In genomic region chr3:50243552-50243895, GRCh38 we compare ENCODE assay signal across 9 cellular contexts. TPM values are rescaled to one million over a fixed set of nuclear protein-coding genes. Genes with fewer than 3 reads are reported as not detected.
A peak's percentile ranks its signal among the peaks of the same experiment; 100 is the strongest.
DNase-seq lines count a peak whose midpoint lies in the region; ATAC-seq and TF ChIP-seq lines count a peak whose summit lies in the region.
"Had no signal": no experiment of that assay in that cellular context is flagged by ENCODE, and none has a peak within 500 bp of the region (broad histone marks: within the 10 kb centered on the region; RNA-seq: fewer than 3 reads in every experiment).

No MANE protein-coding gene starts in this region.

- no peak for DNase-seq in activated T-cell treated with anti-CD3 and anti-CD28 coated beads, Interleukin-2, amount 50 U/mL, for 4 hours
- no peak for DNase-seq in activated T-cell treated with anti-CD3 and anti-CD28 coated beads, Interleukin-2, amount 50 U/mL, for 1 hour
- no peak for DNase-seq in brain microvascular endothelial cell
- no peak for DNase-seq in mesendoderm
- DNase-seq in thyroid gland: no peak
- DNase-seq in occipital lobe (lab: John Stamatoyannopoulos, UW): no peak
- DNase-seq in GM13976 (ENCODE audit: low spot score): no peak

- H3K4me3 Mint-ChIP-seq in activated T-cell treated with anti-CD3 and anti-CD28 coated beads, Interleukin-2, amount 50 U/mL, for 4 hours: peak overlapping the region; percentile 9

- TF ChIP-seq POLR2A in thyroid gland (IDR thresholded peaks at IDR 0.05): no peak

- H2BK5ac ChIP-seq in mesendoderm (ENCODE audit: low read length): peak overlapping the region; percentile 20

- H3K18ac ChIP-seq in mesendoderm (ENCODE audit: low read length): no peak overlapping the region

- H3K27me3 Mint-ChIP-seq in activated T-cell treated with anti-CD3 and anti-CD28 coated beads, Interleukin-2, amount 50 U/mL, for 4 hours (ENCODE audit: low read depth): no peaks in the 10 kb centered on the region

- ATAC-seq in activated T-cell treated with anti-CD3 and anti-CD28 coated beads, Interleukin-2, amount 50 U/mL, for 4 hours: no peak
- no peak for ATAC-seq in HG02798 (IDR thresholded peaks at IDR 0.05; ENCODE audit: poor library complexity, unreplicated experiment)

- peak overlapping the region; percentile 17 for H3K9ac ChIP-seq in mesendoderm (ENCODE audit: low read length)

- no peak overlapping the region for H3K4ac ChIP-seq in mesendoderm (ENCODE audit: low read depth, low read length)

- H3K9me3 ChIP-seq in thyroid gland: no peaks in the 10 kb centered on the region
- H3K9me3 ChIP-seq: prostate gland had no signal

- H3K79me2 ChIP-seq in mesendoderm (ENCODE audit: control insufficient read depth, insufficient read depth, low read length): peaks cover 69% of the 10 kb centered on the region

- H3K4me1 ChIP-seq in mesendoderm (ENCODE audit: control insufficient read depth, low read depth, low read length) (peaks cover 48% of the 10 kb centered on the region), thyroid gland (peaks cover 45 to 91% of the 10 kb centered on the region in 2 donors)

- H3K4me1 Mint-ChIP-seq in activated T-cell treated with anti-CD3 and anti-CD28 coated beads, Interleukin-2, amount 50 U/mL, for 4 hours (ENCODE audit: low read depth): peaks cover 85% of the 10 kb centered on the region

- H3K27ac ChIP-seq in brain microvascular endothelial cell: peak overlapping the region; percentile 74
- H3K27ac ChIP-seq in mesendoderm (ENCODE audit: low read depth, low read length): peak overlapping the region; percentile 5
- H3K27ac ChIP-seq in thyroid gland: peak overlapping the region; percentile 52 to 86 (median 69)

- TF ChIP-seq CTCF in brain microvascular endothelial cell (IDR thresholded peaks at IDR 0.05; ENCODE audit: low read depth, low read length, missing control alignments) (no peak), thyroid gland (IDR thresholded peaks at IDR 0.05) (no peak), GM13976 (IDR thresholded peaks at IDR 0.05; ENCODE audit: borderline replicate concordance, control extremely low read depth, extremely low read depth, insufficient read depth, missing control alignments) (no peak)

- intact Hi-C loops in thyroid gland (cut with DNase I): no loop called here

- H2BK120ac ChIP-seq in mesendoderm (ENCODE audit: low read depth, low read length): no peak overlapping the region

- H3K4me3 ChIP-seq in brain microvascular endothelial cell (ENCODE audit: low read depth, low read length): no peak overlapping the region
- H3K4me3 ChIP-seq in mesendoderm (ENCODE audit: low read length): no peak overlapping the region
- no peak overlapping the region for H3K4me3 ChIP-seq in thyroid gland (replicated peaks in 1 of 3)
- H3K4me3 ChIP-seq: prostate gland had no signal

- H2AK5ac ChIP-seq in mesendoderm (ENCODE audit: low read length): no peak overlapping the region

- H2BK15ac ChIP-seq in mesendoderm (replicated peaks; ENCODE audit: low read depth): no peak overlapping the region

- in situ Hi-C loops in brain microvascular endothelial cell (cut with HindIII; ENCODE audit: low pct_ligation_motif_present, low sequenced_read_pairs): no loop called here
- in situ Hi-C loops in GM13976 (cut with MboI; ENCODE audit: low sequenced_read_pairs, unreplicated experiment): no loop called here

- peaks cover 13% of the 10 kb centered on the region for H3K36me3 ChIP-seq in brain microvascular endothelial cell (replicated peaks)
- no peaks in the 10 kb centered on the region for H3K36me3 ChIP-seq in mesendoderm (ENCODE audit: control insufficient read depth, insufficient read depth, low read length)
- H3K36me3 ChIP-seq in thyroid gland: peaks cover 3 to 4% of the 10 kb centered on the region in 2 donors
- H3K36me3 ChIP-seq: prostate gland had no signal

- H4K5ac ChIP-seq in mesendoderm (ENCODE audit: low read length): no peak overlapping the region

- no peak overlapping the region for H3K23ac ChIP-seq in mesendoderm (ENCODE audit: low read length)

- H3K4me2 ChIP-seq in mesendoderm (ENCODE audit: low read length): no peak overlapping the region

- H3K56ac ChIP-seq in mesendoderm (ENCODE audit: low read length): peak overlapping the region; percentile 83

- WGBS in mesendoderm (ENCODE audit: extremely low coverage, insufficient coverage, low lambda C conversion rate): no CpG with 5 or more reads among the region's 4 CpGs
- 88 to 98% methylated on average over 4 of the region's 4 CpGs for WGBS in thyroid gland, 2 donors

- H4K8ac ChIP-seq in mesendoderm (ENCODE audit: low read depth, low read length): no peak overlapping the region

- H3K27me3 ChIP-seq in brain microvascular endothelial cell (replicated peaks) (no peaks in the 10 kb centered on the region), mesendoderm (ENCODE audit: insufficient read depth, low read length, poor library complexity) (no peaks in the 10 kb centered on the region), thyroid gland (no peaks in the 10 kb centered on the region)

- peaks cover 36% of the 10 kb centered on the region for H3K79me1 ChIP-seq in mesendoderm (ENCODE audit: low read length)

- H3K9me3 Mint-ChIP-seq in activated T-cell treated with anti-CD3 and anti-CD28 coated beads, Interleukin-2, amount 50 U/mL, for 4 hours: no peaks in the 10 kb centered on the region

- peaks cover 2% of the 10 kb centered on the region for H3K36me3 Mint-ChIP-seq in activated T-cell treated with anti-CD3 and anti-CD28 coated beads, Interleukin-2, amount 50 U/mL, for 4 hours (ENCODE audit: insufficient read depth)

RNA-seq across cellular contexts. Expression of gene GNAI2, which starts 7.5 kb away (rescaled TPM):
- 100 to 1,000 TPM; 160 to 175 (median 172) TPM for total RNA-seq in activated T-cell treated with anti-CD3 and anti-CD28 coated beads, Interleukin-2, amount 50 U/mL, for 4 hours
- polyA plus RNA-seq in mesendoderm (2013, experiment 1 of 2): 218 TPM
- 223 TPM for polyA plus RNA-seq in mesendoderm (2013, experiment 2 of 2)
- 100 to 1,000 TPM; 111 to 171 (median 142) TPM for total RNA-seq in thyroid gland
- 84.5 TPM for total RNA-seq in occipital lobe

RNA-seq across cellular contexts. Expression of gene SEMA3B, which starts 25.4 kb away (rescaled TPM):
- under 1 TPM; 0.35 to 0.55 (median 0.52) TPM for total RNA-seq in activated T-cell treated with anti-CD3 and anti-CD28 coated beads, Interleukin-2, amount 50 U/mL, for 4 hours
- 1.9 TPM for polyA plus RNA-seq in mesendoderm (2013, experiment 1 of 2)
- polyA plus RNA-seq in mesendoderm (2013, experiment 2 of 2): 2.2 TPM
- 10 to 100 TPM; 21.0 to 31.0 (median 26.5) TPM for total RNA-seq in thyroid gland
- 2.3 TPM for total RNA-seq in occipital lobe

RNA-seq across cellular contexts. Expression of gene LSMEM2, which starts 35.4 kb away (rescaled TPM):
- total RNA-seq in activated T-cell treated with anti-CD3 and anti-CD28 coated beads, Interleukin-2, amount 50 U/mL, for 4 hours: under 1 TPM in 1 of 3 donors, not detected in 2; 0.13 TPM
- 0.06 TPM for polyA plus RNA-seq in mesendoderm (2013, experiment 1 of 2)
- polyA plus RNA-seq in mesendoderm (2013, experiment 2 of 2): 0.06 TPM
- total RNA-seq in thyroid gland (not detected), occipital lobe (0.47 TPM)
- total RNA-seq: prostate gland had no signal

RNA-seq across cellular contexts. Expression of gene SLC38A3, which starts 38.5 kb away (rescaled TPM):
- under 1 TPM in 2 of 3 donors, not detected in 1; 0.08 to 0.52 TPM for total RNA-seq in activated T-cell treated with anti-CD3 and anti-CD28 coated beads, Interleukin-2, amount 50 U/mL, for 4 hours
- polyA plus RNA-seq in mesendoderm (2013, experiment 1 of 2): 0.48 TPM
- polyA plus RNA-seq in mesendoderm (2013, experiment 2 of 2): 0.42 TPM
- total RNA-seq in thyroid gland (1 to 10 TPM; 1.1 to 5.0 (median 3.6) TPM), occipital lobe (5.0 TPM)

RNA-seq across cellular contexts. Expression of gene IFRD2, which starts 48.7 kb away (rescaled TPM):
- total RNA-seq in activated T-cell treated with anti-CD3 and anti-CD28 coated beads, Interleukin-2, amount 50 U/mL, for 4 hours: 100 to 1,000 TPM; 339 to 366 (median 341) TPM
- polyA plus RNA-seq in mesendoderm (2013, experiment 1 of 2): 76.8 TPM
- polyA plus RNA-seq in mesendoderm (2013, experiment 2 of 2): 74.0 TPM
- total RNA-seq in thyroid gland (10 to 100 TPM; 63.9 to 96.5 (median 88.4) TPM), occipital lobe (15.1 TPM)

Comparison
In these comparisons a context has a peak if more than half of its experiments do, and no peak if none do; other contexts are left out.
1. H3K27ac ChIP-seq: peak in every context shown above with its lines; median percentile 74 in brain microvascular endothelial cell; 69 in thyroid gland; 5 in mesendoderm.